8 cellular contexts compared by ENCODE assay signal in genomic region chr6:108622601-108623335, GRCh38.
DNase-seq lines count a peak whose midpoint lies in the region; ATAC-seq and TF ChIP-seq lines count a peak whose summit lies in the region.

No MANE protein-coding gene starts in this region.

- peaks cover 8% of the 10 kb centered on the region for H3F3A ChIP-seq in smooth muscle cell (ENCODE audit: low read depth)

- peaks cover 87% of the 10 kb centered on the region for H3K79me2 ChIP-seq in smooth muscle cell (ENCODE audit: low read depth)

- no peaks in the 10 kb centered on the region for H3K36me3 ChIP-seq in HEK293 (ENCODE audit: control insufficient read depth in 2 of 2, insufficient read depth in 1 of 2, low read length in 2 of 2)
- no peaks in the 10 kb centered on the region for H3K36me3 ChIP-seq in WERI-Rb-1
- no peaks in the 10 kb centered on the region for H3K36me3 ChIP-seq in smooth muscle cell (ENCODE audit: low read depth)

- H3K9ac ChIP-seq in smooth muscle cell (ENCODE audit: low read depth), result peak overlapping the region; percentile 81

- peaks cover 91% of the 10 kb centered on the region for H4K20me1 ChIP-seq in smooth muscle cell (ENCODE audit: low read depth)

- H3K27ac ChIP-seq in HEK293 (ENCODE audit: extremely low read depth, low read depth, low read length), result no peak overlapping the region
- no peak overlapping the region for H3K27ac ChIP-seq in WERI-Rb-1
- H3K27ac ChIP-seq in smooth muscle cell (ENCODE audit: low read depth), result peak overlapping the region; percentile 98

- POLR2A ChIA-PET in HEK293 (lab: Yijun Ruan, JAX), result interaction anchor here (0.6 to 0.7 kb wide), 2 partner anchors 59 to 122 kb away, joined by 3 read pairs; no protein-coding TSS in a partner anchor

- DNase-seq in WERI-Rb-1 (peak; percentile 25), left ventricle myocardium superior (peak; percentile 46), smooth muscle cell (lab: John Stamatoyannopoulos, UW; ENCODE audit: unreplicated experiment) (peak; percentile 12), midbrain (lab: John Stamatoyannopoulos, UW) (no peak), activated gamma-delta T cell (lab: John Stamatoyannopoulos, UW) (no peak)
- no peak for DNase-seq in activated T-cell treated with anti-CD3 and anti-CD28 coated beads, Interleukin-2, amount 50 U/mL, for 1 hour

- TF ChIP-seq CTCF in HEK293 (tag by site-specific recombination; IDR thresholded peaks at IDR 0.05) (no peak), WERI-Rb-1 (IDR thresholded peaks at IDR 0.05; ENCODE audit: low read depth, low read length) (no peak), smooth muscle cell (IDR thresholded peaks at IDR 0.05; ENCODE audit: borderline replicate concordance, insufficient read depth, poor library complexity, severe bottlenecking) (no peak)

- ATAC-seq in left ventricle myocardium superior, result peak; percentile 71
- no peak for ATAC-seq in HG02885 (IDR thresholded peaks at IDR 0.05; ENCODE audit: poor library complexity, unreplicated experiment)

- H3K9me3 ChIP-seq in HEK293 (ENCODE audit: control insufficient read depth, insufficient read depth, low read depth, low read length) (no peaks in the 10 kb centered on the region), WERI-Rb-1 (ENCODE audit: severe bottlenecking) (no peaks in the 10 kb centered on the region), smooth muscle cell (replicated peaks; ENCODE audit: low read depth) (no peaks in the 10 kb centered on the region)

- H3K4me2 ChIP-seq in smooth muscle cell, result peak overlapping the region; percentile 80

- no peak overlapping the region for H3K4me3 ChIP-seq in HEK293 (ENCODE audit: low read depth, low read length)
- H3K4me3 ChIP-seq in WERI-Rb-1 (ENCODE audit: low read depth, low read length), result no peak overlapping the region
- H3K4me3 ChIP-seq in smooth muscle cell, result no peak overlapping the region

- intact Hi-C loops in left ventricle myocardium superior (cut with micrococcal nuclease), result no loop called here

- H2AFZ ChIP-seq in smooth muscle cell (ENCODE audit: low read depth), result no peak overlapping the region

- H3K4me1 ChIP-seq in HEK293 (ENCODE audit: control insufficient read depth, insufficient read depth, low read length) (peaks cover 44% of the 10 kb centered on the region), smooth muscle cell (ENCODE audit: low read depth) (peaks cover 9% of the 10 kb centered on the region)

- WGBS in smooth muscle cell (ENCODE audit: low lambda C conversion rate), result 27% methylated on average over 11 of the region's 11 CpGs

- no peaks in the 10 kb centered on the region for H3K27me3 ChIP-seq in WERI-Rb-1 (ENCODE audit: insufficient read depth, low read depth, severe bottlenecking)
- no peaks in the 10 kb centered on the region for H3K27me3 ChIP-seq in smooth muscle cell (ENCODE audit: low read depth)

- CTCF ChIA-PET in HEK293 (lab: Yijun Ruan, JAX), result interaction anchor here (0.6 to 1.0 kb wide), 2 partner anchors 94 to 450 kb away, joined by 3 read pairs; no protein-coding TSS in a partner anchor

TF ChIP-seq in HEK293, 187 proteins besides CTCF, POLR2A, EP300 and RAD21:
- no peak for TF ChIP-seq YY1 (tag by site-specific recombination; IDR thresholded peaks at IDR 0.05)
- TF ChIP-seq EGR2 (tag by site-specific recombination; IDR thresholded peaks at IDR 0.05; ENCODE audit: low read depth), result no peak
- TF ChIP-seq ZNF423 (tag by site-specific recombination; IDR thresholded peaks at IDR 0.05), result no peak
- no peak for TF ChIP-seq ZNF571 (tag by site-specific recombination; IDR thresholded peaks at IDR 0.05)
- no peak for TF ChIP-seq ZNF664 (tag by site-specific recombination; IDR thresholded peaks at IDR 0.05)
- no peak for TF ChIP-seq ZNF658 (tag by site-specific recombination; IDR thresholded peaks at IDR 0.05)
- TF ChIP-seq ZBTB7A (tag by site-specific recombination; IDR thresholded peaks at IDR 0.05; ENCODE audit: low read depth), result no peak
- no peak for TF ChIP-seq ZNF510 (tag by site-specific recombination; IDR thresholded peaks at IDR 0.05; ENCODE audit: insufficient replicate concordance)
- TF ChIP-seq GFI1B (tag by site-specific recombination; IDR thresholded peaks at IDR 0.05), result no peak
- no peak for TF ChIP-seq ZNF707 (tag by site-specific recombination; IDR thresholded peaks at IDR 0.05)
- TF ChIP-seq ZNF600 (tag by site-specific recombination; IDR thresholded peaks at IDR 0.05), result peak; percentile 78
- TF ChIP-seq, protein P1, sequence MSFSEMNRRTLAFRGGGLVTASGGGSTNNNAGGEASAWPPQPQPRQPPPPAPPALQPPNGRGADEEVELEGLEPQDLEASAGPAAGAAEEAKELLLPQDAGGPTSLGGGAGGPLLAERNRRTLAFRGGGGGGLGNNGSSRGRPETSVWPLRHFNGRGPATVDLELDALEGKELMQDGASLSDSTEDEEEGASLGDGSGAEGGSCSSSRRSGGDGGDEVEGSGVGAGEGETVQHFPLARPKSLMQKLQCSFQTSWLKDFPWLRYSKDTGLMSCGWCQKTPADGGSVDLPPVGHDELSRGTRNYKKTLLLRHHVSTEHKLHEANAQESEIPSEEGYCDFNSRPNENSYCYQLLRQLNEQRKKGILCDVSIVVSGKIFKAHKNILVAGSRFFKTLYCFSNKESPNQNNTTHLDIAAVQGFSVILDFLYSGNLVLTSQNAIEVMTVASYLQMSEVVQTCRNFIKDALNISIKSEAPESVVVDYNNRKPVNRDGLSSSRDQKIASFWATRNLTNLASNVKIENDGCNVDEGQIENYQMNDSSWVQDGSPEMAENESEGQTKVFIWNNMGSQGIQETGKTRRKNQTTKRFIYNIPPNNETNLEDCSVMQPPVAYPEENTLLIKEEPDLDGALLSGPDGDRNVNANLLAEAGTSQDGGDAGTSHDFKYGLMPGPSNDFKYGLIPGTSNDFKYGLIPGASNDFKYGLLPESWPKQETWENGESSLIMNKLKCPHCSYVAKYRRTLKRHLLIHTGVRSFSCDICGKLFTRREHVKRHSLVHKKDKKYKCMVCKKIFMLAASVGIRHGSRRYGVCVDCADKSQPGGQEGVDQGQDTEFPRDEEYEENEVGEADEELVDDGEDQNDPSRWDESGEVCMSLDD (tag by site-specific recombination; IDR thresholded peaks at IDR 0.05), result no peak
- TF ChIP-seq ZXDB (tag by site-specific recombination; IDR thresholded peaks at IDR 0.05), result no peak
- no peak for TF ChIP-seq ZBTB21 (tag by site-specific recombination; IDR thresholded peaks at IDR 0.05)
- TF ChIP-seq OSR2 (tag by site-specific recombination; IDR thresholded peaks at IDR 0.05), result no peak
- 0 out of 2 replicates have a peak, but pooled peaks have one; percentile 21 for TF ChIP-seq ZNF335 (tag by site-specific recombination; conservative IDR thresholded peaks at IDR 0.05)
- TF ChIP-seq ZNF266 (tag by site-specific recombination; IDR thresholded peaks at IDR 0.05; ENCODE audit: low read depth), result no peak
- no peak for TF ChIP-seq ZSCAN30 (tag by site-specific recombination; IDR thresholded peaks at IDR 0.05)
- no peak for TF ChIP-seq ZSCAN23 (tag by site-specific recombination; IDR thresholded peaks at IDR 0.05)
- no peak for TF ChIP-seq FEZF1 (tag by site-specific recombination; IDR thresholded peaks at IDR 0.05)
- TF ChIP-seq ZNF433 (tag by site-specific recombination; IDR thresholded peaks at IDR 0.05; ENCODE audit: low read depth), result no peak
- no peak for TF ChIP-seq ZNF248 (tag by site-specific recombination; IDR thresholded peaks at IDR 0.05)
- TF ChIP-seq, protein P2, sequence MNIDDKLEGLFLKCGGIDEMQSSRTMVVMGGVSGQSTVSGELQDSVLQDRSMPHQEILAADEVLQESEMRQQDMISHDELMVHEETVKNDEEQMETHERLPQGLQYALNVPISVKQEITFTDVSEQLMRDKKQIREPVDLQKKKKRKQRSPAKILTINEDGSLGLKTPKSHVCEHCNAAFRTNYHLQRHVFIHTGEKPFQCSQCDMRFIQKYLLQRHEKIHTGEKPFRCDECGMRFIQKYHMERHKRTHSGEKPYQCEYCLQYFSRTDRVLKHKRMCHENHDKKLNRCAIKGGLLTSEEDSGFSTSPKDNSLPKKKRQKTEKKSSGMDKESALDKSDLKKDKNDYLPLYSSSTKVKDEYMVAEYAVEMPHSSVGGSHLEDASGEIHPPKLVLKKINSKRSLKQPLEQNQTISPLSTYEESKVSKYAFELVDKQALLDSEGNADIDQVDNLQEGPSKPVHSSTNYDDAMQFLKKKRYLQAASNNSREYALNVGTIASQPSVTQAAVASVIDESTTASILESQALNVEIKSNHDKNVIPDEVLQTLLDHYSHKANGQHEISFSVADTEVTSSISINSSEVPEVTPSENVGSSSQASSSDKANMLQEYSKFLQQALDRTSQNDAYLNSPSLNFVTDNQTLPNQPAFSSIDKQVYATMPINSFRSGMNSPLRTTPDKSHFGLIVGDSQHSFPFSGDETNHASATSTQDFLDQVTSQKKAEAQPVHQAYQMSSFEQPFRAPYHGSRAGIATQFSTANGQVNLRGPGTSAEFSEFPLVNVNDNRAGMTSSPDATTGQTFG (tag by site-specific recombination; IDR thresholded peaks at IDR 0.05; ENCODE audit: borderline replicate concordance), result no peak
- no peak for TF ChIP-seq ZNF561 (tag by site-specific recombination; IDR thresholded peaks at IDR 0.05; ENCODE audit: borderline replicate concordance)
- peak; percentile 21 for TF ChIP-seq ZNF654 (tag by site-specific recombination; IDR thresholded peaks at IDR 0.05; ENCODE audit: low read depth)
- no peak for TF ChIP-seq ZNF132 (tag by site-specific recombination; IDR thresholded peaks at IDR 0.05; ENCODE audit: borderline replicate concordance)
- no peak for TF ChIP-seq ZNF785 (tag by site-specific recombination; IDR thresholded peaks at IDR 0.05)
- TF ChIP-seq SCRT2 (tag by site-specific recombination; IDR thresholded peaks at IDR 0.05), result no peak
- no peak for TF ChIP-seq ZNF214 (tag by site-specific recombination; IDR thresholded peaks at IDR 0.05; ENCODE audit: borderline replicate concordance)
- TF ChIP-seq ZNF768 (tag by site-specific recombination; IDR thresholded peaks at IDR 0.05), result no peak
- 0 out of 2 replicates have a peak, but pooled peaks have one; percentile 7 for TF ChIP-seq ZNF184 (tag by site-specific recombination; IDR thresholded peaks at IDR 0.05)
- no peak for TF ChIP-seq ZNF555 (tag by site-specific recombination; conservative IDR thresholded peaks at IDR 0.05)
- TF ChIP-seq ZNF350 (tag by site-specific recombination; IDR thresholded peaks at IDR 0.05), result no peak
- no peak for TF ChIP-seq SP7 (tag by site-specific recombination; IDR thresholded peaks at IDR 0.05)
- TF ChIP-seq SALL2 (tag by site-specific recombination; IDR thresholded peaks at IDR 0.05; ENCODE audit: borderline replicate concordance), result no peak
TF ChIP-seq in HEK293: peak in this region for 4.

Comparison
In these comparisons a context has a peak if more than half of its experiments do, and no peak if none do; other contexts are left out.
1. DNase-seq: peak in WERI-Rb-1 (single experiment), left ventricle myocardium superior (single experiment) and smooth muscle cell (single experiment); none in activated T-cell treated with anti-CD3 and anti-CD28 coated beads, Interleukin-2, amount 50 U/mL, for 1 hour (single experiment), midbrain (single experiment) and activated gamma-delta T cell (single experiment).